In genomic region chr6:131949909-131950766, GRCh38 we compare ENCODE assay signal across 8 cellular contexts. TPM values are rescaled to one million over a fixed set of nuclear protein-coding genes. Genes with fewer than 3 reads are reported as not detected.
DNase-seq lines count a peak whose midpoint lies in the region; ATAC-seq and TF ChIP-seq lines count a peak whose summit lies in the region.

No MANE protein-coding gene starts in this region.

- TF ChIP-seq CTCF in MM.1S (IDR thresholded peaks at IDR 0.05; ENCODE audit: low read length) = peak; percentile 41
- peak; percentile 66 for TF ChIP-seq CTCF in WERI-Rb-1 (IDR thresholded peaks at IDR 0.05; ENCODE audit: low read depth, low read length)

- H3K36me3 ChIP-seq in MM.1S (replicated peaks; ENCODE audit: insufficient read depth, low read length) = no peaks in the 10 kb centered on the region
- H3K36me3 ChIP-seq in WERI-Rb-1 = no peaks in the 10 kb centered on the region
- H3K36me3 ChIP-seq in esophagus (ENCODE audit: control insufficient read depth in 2 of 2, insufficient read depth in 2 of 2, low read length in 1 of 2) = no peaks in the 10 kb centered on the region
- no peaks in the 10 kb centered on the region for H3K36me3 ChIP-seq in thymus (ENCODE audit: control insufficient read depth, insufficient read depth)

- no peaks in the 10 kb centered on the region; the same call in 1 of the 2 replicates for H3K27me3 ChIP-seq in MM.1S (replicated peaks; ENCODE audit: insufficient read depth, low read length)
- peaks cover 84% of the 10 kb centered on the region for H3K27me3 ChIP-seq in WERI-Rb-1 (ENCODE audit: insufficient read depth, low read depth, severe bottlenecking)
- H3K27me3 ChIP-seq in esophagus (ENCODE audit: control insufficient read depth in 1 of 2, insufficient read depth in 2 of 2, low read length in 2 of 2) = no peaks in the 10 kb centered on the region
- H3K27me3 ChIP-seq in thymus (ENCODE audit: control insufficient read depth, insufficient read depth) = peaks cover 35% of the 10 kb centered on the region

- no peak overlapping the region for H3K9ac ChIP-seq in MM.1S (ENCODE audit: low read length)

- peaks cover 8% of the 10 kb centered on the region for H3K4me1 Mint-ChIP-seq in activated naive CD4-positive, alpha-beta T cell treated with anti-CD3 and anti-CD28 coated beads for 36 hours (ENCODE audit: low read depth)

- peak; percentile 32 for DNase-seq in activated naive CD4-positive, alpha-beta T cell treated with anti-CD3 and anti-CD28 coated beads for 36 hours
- DNase-seq in activated naive CD4-positive, alpha-beta T cell (lab: John Stamatoyannopoulos, UW) = no peak
- DNase-seq in MM.1S (peak; percentile 56), WERI-Rb-1 (peak; percentile 58), midbrain (lab: John Stamatoyannopoulos, UW) (peak; percentile 68)

- no peak overlapping the region for H2AFZ ChIP-seq in MM.1S (ENCODE audit: low read length)

- CTCF ChIA-PET in activated naive CD4-positive, alpha-beta T cell treated with anti-CD3 and anti-CD28 coated beads for 36 hours (lab: Charles Lee) = interaction anchor here (1.1 to 1.2 kb wide), 2 partner anchors 35 to 268 kb away, joined by 3 to 4 read pairs; no protein-coding TSS in a partner anchor

- H4K20me1 ChIP-seq in MM.1S (ENCODE audit: insufficient read depth, low read length) = no peaks in the 10 kb centered on the region

- peak overlapping the region; percentile 73 for H3K4me3 Mint-ChIP-seq in activated naive CD4-positive, alpha-beta T cell treated with anti-CD3 and anti-CD28 coated beads for 36 hours

- peaks cover 8% of the 10 kb centered on the region; the same call in 1 of the 2 replicates for H3F3A ChIP-seq in MM.1S (ENCODE audit: insufficient read depth, low read length)

- H3K4me3 ChIP-seq in MM.1S (ENCODE audit: low read length) (peak overlapping the region; percentile 40; the same call in 1 of the 2 replicates), WERI-Rb-1 (ENCODE audit: low read depth, low read length) (peak overlapping the region; percentile 30), esophagus (ENCODE audit: low read depth in 1 of 2, low read length in 2 of 2) (peak overlapping the region; percentile 57 to 71), thymus (ENCODE audit: low read length) (peak overlapping the region; percentile 46)

- ATAC-seq in GM19351 (IDR thresholded peaks at IDR 0.05; ENCODE audit: unreplicated experiment) = no peak

- WGBS in esophagus, 2 donors = 7 to 8% methylated on average over 39 to 42 of the region's 42 CpGs
- 12% methylated on average over 42 of the region's 42 CpGs for WGBS in thymus

- H3K9me3 ChIP-seq in MM.1S (replicated peaks; ENCODE audit: insufficient read depth, low read length) = no peaks in the 10 kb centered on the region
- no peaks in the 10 kb centered on the region for H3K9me3 ChIP-seq in WERI-Rb-1 (ENCODE audit: severe bottlenecking)
- no peaks in the 10 kb centered on the region for H3K9me3 ChIP-seq in esophagus (ENCODE audit: control insufficient read depth in 2 of 2, insufficient read depth in 1 of 2, low read depth in 1 of 2, low read length in 1 of 2)
- no peaks in the 10 kb centered on the region for H3K9me3 ChIP-seq in thymus (ENCODE audit: control insufficient read depth)

- peak overlapping the region; percentile 6; the same call in 1 of the 2 replicates for H3K4me2 ChIP-seq in MM.1S (ENCODE audit: low read depth, low read length)

- H3K9me3 Mint-ChIP-seq in activated naive CD4-positive, alpha-beta T cell treated with anti-CD3 and anti-CD28 coated beads for 36 hours = no peaks in the 10 kb centered on the region

- no peaks in the 10 kb centered on the region for H3K79me2 ChIP-seq in MM.1S (ENCODE audit: low read length)

- H3K9me2 ChIP-seq in MM.1S (replicated peaks; ENCODE audit: insufficient read depth, low read length) = no peaks in the 10 kb centered on the region

- peaks cover 66% of the 10 kb centered on the region for H3K27me3 Mint-ChIP-seq in activated naive CD4-positive, alpha-beta T cell treated with anti-CD3 and anti-CD28 coated beads for 36 hours (ENCODE audit: low read depth)

- H3K4me1 ChIP-seq in MM.1S (ENCODE audit: low read length) (peaks cover 24% of the 10 kb centered on the region), esophagus (ENCODE audit: control insufficient read depth in 2 of 2, insufficient read depth in 2 of 2, low read length in 1 of 2) (peaks cover 5 to 10% of the 10 kb centered on the region in 2 donors), thymus (ENCODE audit: control insufficient read depth, insufficient read depth, low read length) (no peaks in the 10 kb centered on the region)

- no peaks in the 10 kb centered on the region for H3K36me3 Mint-ChIP-seq in activated naive CD4-positive, alpha-beta T cell treated with anti-CD3 and anti-CD28 coated beads for 36 hours (ENCODE audit: low read depth)

- H3K27ac Mint-ChIP-seq in activated naive CD4-positive, alpha-beta T cell treated with anti-CD3 and anti-CD28 coated beads for 36 hours = no peak overlapping the region

- H3K27ac ChIP-seq in MM.1S (ENCODE audit: low read length) (no peak overlapping the region), WERI-Rb-1 (no peak overlapping the region), esophagus (ENCODE audit: low read depth in 2 of 2, low read length in 1 of 2) (peak overlapping the region; percentile 89 to 90), thymus (ENCODE audit: low read depth) (peak overlapping the region; percentile 36)

- intact Hi-C loops in activated naive CD4-positive, alpha-beta T cell treated with anti-CD3 and anti-CD28 coated beads for 36 hours (cut with micrococcal nuclease) = no loop called here

RNA-seq across cellular contexts. Expression of gene CCN2, which starts 1.0 kb away (rescaled TPM):
- total RNA-seq in activated naive CD4-positive, alpha-beta T cell treated with anti-CD3 and anti-CD28 coated beads for 36 hours = not detected
- polyA plus RNA-seq in esophagus (10 to 100 TPM; 13.4 to 15.9 TPM), thymus (213 TPM)

Comparison
In these comparisons a context has a peak if more than half of its experiments do, and no peak if none do; other contexts are left out.
1. DNase-seq: peak in activated naive CD4-positive, alpha-beta T cell treated with anti-CD3 and anti-CD28 coated beads for 36 hours (single experiment), MM.1S (single experiment), WERI-Rb-1 (single experiment) and midbrain (single experiment); none in activated naive CD4-positive, alpha-beta T cell (0 of 4).
2. H3K27ac ChIP-seq: peak in esophagus (2 of 2) and thymus (single experiment); none in MM.1S (single experiment) and WERI-Rb-1 (single experiment).
3. RNA of gene CCN2, which starts 1.0 kb away (polyA plus RNA-seq): 213 TPM in thymus (single experiment); 13.4 to 15.9 TPM in esophagus; every median in the first group is over 10 times any median in the second.
4. Peak in every context shown above with its lines, with median percentiles within 50 percentile points of each other: H3K4me3 ChIP-seq.